16 cellular contexts compared by ENCODE assay signal in genomic region chr2:66562337-66562685, GRCh38.
"Had no signal": no experiment of that assay in that cellular context is flagged by ENCODE, and none has a peak within 500 bp of the region (broad histone marks: within the 10 kb centered on the region; RNA-seq: fewer than 3 reads in every experiment).

No MANE protein-coding gene starts in this region.

- H3K4me2 ChIP-seq: smooth muscle cell had no signal

- H3K4me1 ChIP-seq: breast epithelium had no signal

- H3K4me3 Mint-ChIP-seq: activated CD4-positive, alpha-beta memory T cell treated with anti-CD3 and anti-CD28 coated beads, Interleukin-2, amount 10 ng/mL, durations not matched to agents 7 days and 5 days; activated CD4-positive, alpha-beta T cell treated with anti-CD3 and anti-CD28 coated beads for 36 hours; activated naive CD8-positive, alpha-beta T cell; naive B cell; stimulated activated effector memory CD8-positive, alpha-beta T cell treated with anti-CD3 and anti-CD28 coated beads, Interleukin-12 subunit alpha, Interleukin-12 subunit beta, amount 100 ng/mL, for 72 hours; T-cell had no signal

- H3K27me3 ChIP-seq: breast epithelium had no signal

- H3K9me3 Mint-ChIP-seq: activated CD4-positive, alpha-beta memory T cell treated with anti-CD3 and anti-CD28 coated beads, Interleukin-2, amount 10 ng/mL, durations not matched to agents 7 days and 5 days; naive B cell; T-cell had no signal

- H3K9me3 ChIP-seq: breast epithelium had no signal

- H3K27ac Mint-ChIP-seq: activated CD4-positive, alpha-beta memory T cell treated with anti-CD3 and anti-CD28 coated beads, Interleukin-2, amount 10 ng/mL, durations not matched to agents 7 days and 5 days; activated CD4-positive, alpha-beta T cell treated with anti-CD3 and anti-CD28 coated beads for 36 hours; activated naive CD8-positive, alpha-beta T cell; naive B cell; stimulated activated effector memory CD8-positive, alpha-beta T cell treated with anti-CD3 and anti-CD28 coated beads, Interleukin-12 subunit alpha, Interleukin-12 subunit beta, amount 100 ng/mL, for 72 hours; T-cell had no signal

- H3K27ac ChIP-seq: breast epithelium, VCaP had no signal

- H3K4me3 ChIP-seq: breast epithelium, smooth muscle cell had no signal

- H3K36me3 Mint-ChIP-seq: activated naive CD8-positive, alpha-beta T cell; naive B cell; stimulated activated effector memory CD8-positive, alpha-beta T cell treated with anti-CD3 and anti-CD28 coated beads, Interleukin-12 subunit alpha, Interleukin-12 subunit beta, amount 100 ng/mL, for 72 hours; T-cell had no signal

- H3K36me3 ChIP-seq: breast epithelium had no signal

- DNase-seq: activated CD4-positive, alpha-beta memory T cell treated with anti-CD3 and anti-CD28 coated beads, Interleukin-2, amount 10 ng/mL, durations not matched to agents 7 days and 5 days; activated CD4-positive, alpha-beta T cell treated with anti-CD3 and anti-CD28 coated beads for 36 hours; activated gamma-delta T cell; activated T-cell treated with anti-CD3 and anti-CD28 coated beads, Interleukin-2, amount 50 U/mL, for 48 hours; foreskin melanocyte; head of caudate nucleus; kidney; midbrain; naive B cell; posterior cingulate gyrus; T-cell had no signal

- ATAC-seq: activated CD4-positive, alpha-beta T cell treated with anti-CD3 and anti-CD28 coated beads for 36 hours; stimulated activated effector memory CD8-positive, alpha-beta T cell treated with anti-CD3 and anti-CD28 coated beads, Interleukin-12 subunit alpha, Interleukin-12 subunit beta, amount 100 ng/mL, for 72 hours; T-cell had no signal

- H3K4me1 Mint-ChIP-seq: activated CD4-positive, alpha-beta memory T cell treated with anti-CD3 and anti-CD28 coated beads, Interleukin-2, amount 10 ng/mL, durations not matched to agents 7 days and 5 days; activated CD4-positive, alpha-beta T cell treated with anti-CD3 and anti-CD28 coated beads for 36 hours; naive B cell; stimulated activated effector memory CD8-positive, alpha-beta T cell treated with anti-CD3 and anti-CD28 coated beads, Interleukin-12 subunit alpha, Interleukin-12 subunit beta, amount 100 ng/mL, for 72 hours; T-cell had no signal

- FAIRE-seq: kidney had no signal
